ENCODE assay signal across 11 cellular contexts in the genomic region with DNA sequence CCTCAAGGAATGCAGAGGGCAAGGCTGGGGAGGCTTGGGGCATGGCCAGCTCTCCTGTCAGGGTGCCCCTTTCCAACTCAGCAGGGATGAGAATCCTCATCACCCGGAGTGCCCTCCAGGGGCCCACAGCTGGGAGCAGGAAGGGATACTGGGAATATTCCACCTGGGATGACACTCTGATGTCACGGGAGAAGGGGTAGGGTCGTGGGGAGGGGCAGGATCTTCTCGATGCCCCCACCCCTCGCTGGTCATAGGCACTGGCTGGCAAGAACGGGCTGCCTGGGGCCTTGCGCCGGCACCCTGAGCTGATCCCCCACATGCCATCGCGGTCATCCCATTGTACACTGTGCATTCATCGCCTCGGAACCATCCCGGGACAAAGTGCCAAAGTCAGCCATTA.
"Had no signal": no experiment of that assay in that cellular context is flagged by ENCODE, and none has a peak within 500 bp of the region (broad histone marks: within the 10 kb centered on the region; RNA-seq: fewer than 3 reads in every experiment).

No MANE protein-coding gene starts in this region.

- DNase-seq: activated B cell treated with CpG ODN at 0.5 μM for 24 hours; activated CD4-positive, alpha-beta T cell treated with anti-CD3 and anti-CD28 coated beads for 1 hour; activated effector memory CD4-positive, alpha-beta T cell treated with Interleukin-2 at 50 U/mL for 16 hours; activated T-cell treated with anti-CD3 and anti-CD28 coated beads, Interleukin-2, amount 50 U/mL, for 24 hours; NCI-H524 treated with DMSO at 0.1 percent for 48 hours; T-helper 17 cell; T-helper 9 cell had no signal

- H3K27ac ChIP-seq: breast epithelium, KMS-11, SJSA1 had no signal

- ATAC-seq: activated CD8-positive, alpha-beta memory T cell treated with anti-CD3 and anti-CD28 coated beads, Interleukin-2, amount 10 ng/mL, durations not matched to agents 7 days and 5 days had no signal

- H3K9ac ChIP-seq: KMS-11 had no signal

- H3K27me3 ChIP-seq: breast epithelium, SJSA1 had no signal

- H3K4me3 ChIP-seq: breast epithelium, SJSA1 had no signal

- H3K36me3 ChIP-seq: breast epithelium, SJSA1 had no signal

- H3K4me1 ChIP-seq: breast epithelium had no signal

- H3K9me3 ChIP-seq: breast epithelium, SJSA1 had no signal

- H3K4me2 ChIP-seq: KMS-11 had no signal
